ENCODE assay signal across 1 cellular context in genomic region chr2:106596844-106597243, GRCh38.
TF ChIP-seq lines count a peak whose summit lies in the region.

No MANE protein-coding gene starts in this region.

TF ChIP-seq in K562, 482 proteins besides CTCF, POLR2A, EP300 and RAD21 (continued from another document):
- TF ChIP-seq CHD7 (IDR thresholded peaks at IDR 0.05; ENCODE audit: low read depth, low read length) (no peak), LEF1 (IDR thresholded peaks at IDR 0.05) (no peak), ZNF395 (CRISPR knock-in tag; IDR thresholded peaks at IDR 0.05) (no peak), HOMEZ (CRISPR knock-in tag; IDR thresholded peaks at IDR 0.05) (no peak), ZFP30 (CRISPR knock-in tag; IDR thresholded peaks at IDR 0.05; ENCODE audit: borderline replicate concordance) (no peak), ZNF354B (CRISPR knock-in tag; IDR thresholded peaks at IDR 0.05) (no peak), TEAD4 (IDR thresholded peaks at IDR 0.05; ENCODE audit: low read length) (no peak), TEAD4 (CRISPR knock-in tag; IDR thresholded peaks at IDR 0.05; ENCODE audit: borderline replicate concordance) (no peak), ZNF583 (CRISPR knock-in tag; IDR thresholded peaks at IDR 0.05) (no peak), BMI1 (IDR thresholded peaks at IDR 0.05; ENCODE audit: low read length) (no peak), HMG20A (CRISPR knock-in tag; conservative IDR thresholded peaks at IDR 0.05) (no peak), PHB (CRISPR knock-in tag; IDR thresholded peaks at IDR 0.05) (no peak), MYC (IDR thresholded peaks at IDR 0.05; ENCODE audit: low read depth, low read length) (no peak), MYC (CRISPR knock-in tag; IDR thresholded peaks at IDR 0.05; ENCODE audit: borderline replicate concordance, low read depth) (no peak), KDM2B (CRISPR knock-in tag; IDR thresholded peaks at IDR 0.05) (no peak), HDAC8 (tag; IDR thresholded peaks at IDR 0.05) (no peak), ZFP91 (CRISPR knock-in tag; IDR thresholded peaks at IDR 0.05) (no peak), NFYB (IDR thresholded peaks at IDR 0.05; ENCODE audit: extremely low read depth, insufficient read length) (no peak)
TF ChIP-seq in K562: peak in this region for 0.
